ENCODE assay signal across 13 cellular contexts in the genomic region with DNA sequence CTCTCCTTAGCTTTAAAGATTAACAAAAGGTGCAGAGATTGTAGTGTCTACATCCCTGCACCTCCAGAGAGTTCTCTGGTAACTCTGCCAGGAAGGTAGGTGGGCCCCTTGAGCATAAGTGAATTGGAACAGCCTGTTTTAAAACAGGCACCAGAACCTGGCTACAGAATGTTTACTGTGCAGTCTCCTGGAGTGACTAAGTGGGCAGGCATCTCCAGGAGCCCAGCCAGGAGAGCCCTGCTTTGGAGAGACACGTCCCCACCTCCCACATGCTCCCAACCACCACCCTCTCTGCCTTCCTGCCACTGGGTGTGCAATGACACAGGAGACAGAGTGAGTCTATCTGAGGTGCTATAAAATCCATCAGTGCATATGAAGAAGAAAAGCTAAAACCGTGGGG.
DNase-seq lines count a peak whose midpoint lies in the region; ATAC-seq and TF ChIP-seq lines count a peak whose summit lies in the region.
"Had no signal": no experiment of that assay in that cellular context is flagged by ENCODE, and none has a peak within 500 bp of the region (broad histone marks: within the 10 kb centered on the region; RNA-seq: fewer than 3 reads in every experiment).

No MANE protein-coding gene starts in this region.

- intact Hi-C loops in right lobe of liver (cut with DNase I), result no loop called here

- TF ChIP-seq CTCF in BJ (IDR thresholded peaks at IDR 0.05; ENCODE audit: insufficient read depth, low read depth, low read length) (no peak), right lobe of liver (IDR thresholded peaks at IDR 0.05) (no peak)

- WGBS in right lobe of liver (ENCODE audit: insufficient coverage, low coverage, low lambda C conversion rate, missing lambda C conversion rate), result 10% methylated on average over 2 of the region's 2 CpGs

- TF ChIP-seq POLR2A in right lobe of liver (IDR thresholded peaks at IDR 0.05), result no peak

- POLR2A ChIA-PET in BJ (lab: Charles Lee), result no interaction called here
- POLR2A ChIA-PET in CD8-positive, alpha-beta memory T cell (lab: Charles Lee), result no interaction called here

- H3K27me3 Mint-ChIP-seq in CD8-positive, alpha-beta memory T cell, result no peaks in the 10 kb centered on the region

- no peak overlapping the region for H3K4me3 Mint-ChIP-seq in CD8-positive, alpha-beta memory T cell

- H3K27me3 ChIP-seq in BJ (ENCODE audit: control insufficient read depth, insufficient read depth, low read length), result no peaks in the 10 kb centered on the region
- no peaks in the 10 kb centered on the region for H3K27me3 ChIP-seq in right lobe of liver
- no peaks in the 10 kb centered on the region for H3K27me3 ChIP-seq in CD8-positive, alpha-beta memory T cell (ENCODE audit: insufficient read depth, low read length, poor library complexity, severe bottlenecking)

- CTCF ChIA-PET in BJ (lab: Yijun Ruan, JAX), result interaction anchor here (0.9 kb wide), 1 partner anchor 646 kb away, joined by 3 read pairs; no protein-coding TSS in a partner anchor
- CTCF ChIA-PET in CD8-positive, alpha-beta memory T cell (lab: Charles Lee), result no interaction called here

- peaks cover 0 to 2% (median 0%) of the 10 kb centered on the region in 5 donors for H3K9me3 Mint-ChIP-seq in CD8-positive, alpha-beta memory T cell

- H3K36me3 ChIP-seq in BJ (ENCODE audit: control insufficient read depth, insufficient read depth, low read length) (no peaks in the 10 kb centered on the region), right lobe of liver (no peaks in the 10 kb centered on the region)
- H3K36me3 ChIP-seq in CD8-positive, alpha-beta memory T cell (ENCODE audit: insufficient read depth, low read length), result no peaks in the 10 kb centered on the region

- DNase-seq in BJ (ENCODE audit: low read depth), result peak; percentile 9
- peak; percentile 34 for DNase-seq in NCI-H146 (lab: John Stamatoyannopoulos, UW)
- peak; percentile 1 to 55 for DNase-seq in T47D (ENCODE audit: low read depth in 1 of 2, low spot score in 1 of 2)
- DNase-seq in right lobe of liver, result peak in 1 of 3 donors; percentile 34
- no peak for DNase-seq in NK-92 treated with Interleukin-12 subunit alpha and Interleukin-12 subunit beta, amount 100 ng/mL, for 24 hours (lab: John Stamatoyannopoulos, UW)
- DNase-seq in CD8-positive, alpha-beta memory T cell, result no peak
- DNase-seq: Kasumi-1; small intestine; stimulated activated naive CD8-positive, alpha-beta T cell treated with anti-CD3 and anti-CD28 coated beads, Interleukin-15, Interleukin-2, amounts not matched to agents 100 U/mL and 50 U/mL, for 24 hours had no signal

- no peaks in the 10 kb centered on the region for H3K4me1 ChIP-seq in right lobe of liver
- no peaks in the 10 kb centered on the region for H3K4me1 ChIP-seq in CD8-positive, alpha-beta memory T cell (ENCODE audit: insufficient read depth, low read length)

- in situ Hi-C loops in T47D (cut with HindIII; ENCODE audit: low pct_unique_long_range_greater_than_20kb, low sequenced_read_pairs), result no loop called here

- peak in 3 of 4 donors; percentile 29 to 85 (median 43) for ATAC-seq in right lobe of liver
- no peak for ATAC-seq in GM21515 (IDR thresholded peaks at IDR 0.05; ENCODE audit: unreplicated experiment)
- ATAC-seq in GM18861 (IDR thresholded peaks at IDR 0.05; ENCODE audit: unreplicated experiment), result no peak
- ATAC-seq: left lobe of liver; stimulated activated naive CD8-positive, alpha-beta T cell treated with anti-CD3 and anti-CD28 coated beads, Interleukin-15, Interleukin-2, amounts not matched to agents 100 U/mL and 50 U/mL, for 24 hours had no signal

- no peaks in the 10 kb centered on the region for H3K4me1 Mint-ChIP-seq in CD8-positive, alpha-beta memory T cell

- H3K4me3 ChIP-seq in BJ (ENCODE audit: low read depth, low read length) (no peak overlapping the region), right lobe of liver (no peak overlapping the region)
- H3K4me3 ChIP-seq in CD8-positive, alpha-beta memory T cell (ENCODE audit: low read length), result no peak overlapping the region

- no peak overlapping the region for H3K27ac ChIP-seq in right lobe of liver
- no peak overlapping the region for H3K27ac ChIP-seq in CD8-positive, alpha-beta memory T cell (ENCODE audit: low read depth, low read length)
- H3K27ac ChIP-seq: C4-2B had no signal

- no peak overlapping the region for H3K27ac Mint-ChIP-seq in CD8-positive, alpha-beta memory T cell

- H3K36me3 Mint-ChIP-seq in CD8-positive, alpha-beta memory T cell, result no peaks in the 10 kb centered on the region

- H3K9me3 ChIP-seq in right lobe of liver, result no peaks in the 10 kb centered on the region
- no peaks in the 10 kb centered on the region for H3K9me3 ChIP-seq in CD8-positive, alpha-beta memory T cell (ENCODE audit: low read length)

Comparison
In these comparisons a context has a peak if more than half of its experiments do, and no peak if none do; other contexts are left out.
1. DNase-seq: peak in BJ (single experiment), NCI-H146 (single experiment) and T47D (2 of 2); none in NK-92 treated with Interleukin-12 subunit alpha and Interleukin-12 subunit beta, amount 100 ng/mL, for 24 hours (single experiment) and CD8-positive, alpha-beta memory T cell (0 of 5).
2. ATAC-seq: peak in right lobe of liver (3 of 4); none in GM21515 (single experiment) and GM18861 (single experiment).